9 cellular contexts compared by ENCODE assay signal in the genomic region with DNA sequence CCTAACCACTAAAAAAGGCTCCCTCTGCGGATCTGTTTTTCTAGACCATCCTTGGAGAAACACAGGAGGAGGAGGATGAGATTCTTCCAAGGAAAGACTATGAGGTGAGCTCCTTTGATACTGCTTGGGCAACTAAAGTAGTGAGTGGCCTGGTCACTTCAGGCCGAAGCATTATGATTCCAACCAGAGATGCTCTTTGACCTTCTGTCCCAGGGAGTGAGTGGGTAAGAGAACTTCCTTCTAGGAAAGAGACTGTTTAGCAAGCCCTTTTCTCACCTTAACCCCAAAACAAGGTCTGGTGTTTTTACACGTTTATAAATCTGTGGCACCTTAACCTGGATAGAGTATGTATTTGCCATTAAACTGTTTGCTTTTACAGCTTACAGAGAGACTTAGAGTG. TPM values are rescaled to one million over a fixed set of nuclear protein-coding genes. Genes with fewer than 3 reads are reported as not detected.
DNase-seq lines count a peak whose midpoint lies in the region; ATAC-seq, FAIRE-seq and TF ChIP-seq lines count a peak whose summit lies in the region.
"Had no signal": no experiment of that assay in that cellular context is flagged by ENCODE, and none has a peak within 500 bp of the region (broad histone marks: within the 10 kb centered on the region; RNA-seq: fewer than 3 reads in every experiment).

No MANE protein-coding gene starts in this region.

- WGBS in adrenal gland, 4 donors, result 37 to 47% (median 40%) methylated on average over 3 of the region's 3 CpGs
- 27% methylated on average over 3 of the region's 3 CpGs for WGBS in HepG2 (ENCODE audit: low lambda C conversion rate)
- 62% methylated on average over 3 of the region's 3 CpGs for WGBS in suprapubic skin

- peak overlapping the region; percentile 80 to 99 (median 98) for H3K27ac ChIP-seq in adrenal gland
- H3K27ac ChIP-seq in HepG2 (ENCODE audit: extremely low read length, insufficient read depth, low read length), result peak overlapping the region; percentile 94
- peak overlapping the region; percentile 97 for H3K27ac ChIP-seq in suprapubic skin

- H3K27ac Mint-ChIP-seq in activated CD4-positive, alpha-beta T cell treated with anti-CD3 and anti-CD28 coated beads, Interleukin-2, amount 10 ng/mL, durations not matched to agents 24 days and 14 days, result peak overlapping the region; percentile 95

- TF ChIP-seq POLR2A in adrenal gland (IDR thresholded peaks at IDR 0.05) (no peak), HepG2 (IDR thresholded peaks at IDR 0.05; ENCODE audit: insufficient read depth in 1 of 2, low read depth in 2 of 2, low read length in 2 of 2) (no peak), suprapubic skin (IDR thresholded peaks at IDR 0.05) (no peak)

- H3K4me2 ChIP-seq in HepG2 (ENCODE audit: low read depth, low read length), result peak overlapping the region; percentile 92

- H3K27me3 ChIP-seq in adrenal gland (no peaks in the 10 kb centered on the region), HepG2 (ENCODE audit: control insufficient read depth in 1 of 2, insufficient read depth in 2 of 2, low read length in 2 of 2) (no peaks in the 10 kb centered on the region; a peak in 1 of 5 replicates), suprapubic skin (no peaks in the 10 kb centered on the region)

- H3K79me2 ChIP-seq in HepG2 (ENCODE audit: insufficient read depth, low read length), result peaks cover 55% of the 10 kb centered on the region

- H3K36me3 ChIP-seq in adrenal gland (replicated peaks in 1 of 2) (peaks cover 0 to 19% of the 10 kb centered on the region in 2 donors), HepG2 (replicated peaks in 1 of 2; ENCODE audit: control insufficient read depth in 1 of 2, insufficient read depth in 2 of 2, low read length in 2 of 2) (peaks cover 10 to 40% of the 10 kb centered on the region in 2 experiments), suprapubic skin (peaks cover 28% of the 10 kb centered on the region)

- no peak for TF ChIP-seq RAD21 in HepG2 (CRISPR knock-in tag; IDR thresholded peaks at IDR 0.05)

- H2AFZ ChIP-seq in HepG2 (ENCODE audit: low read length), result no peak overlapping the region

- BruUV-seq in HepG2 (replicated peaks; lab: Mats Ljungman, UMichigan), result no TSS peak

- H3K36me3 Mint-ChIP-seq in activated CD4-positive, alpha-beta T cell treated with anti-CD3 and anti-CD28 coated beads, Interleukin-2, amount 10 ng/mL, durations not matched to agents 24 days and 14 days (ENCODE audit: low read depth), result peaks cover 21% of the 10 kb centered on the region

- H3K27me3 Mint-ChIP-seq in activated CD4-positive, alpha-beta T cell treated with anti-CD3 and anti-CD28 coated beads, Interleukin-2, amount 10 ng/mL, durations not matched to agents 24 days and 14 days, result no peaks in the 10 kb centered on the region

- H3K9me3 ChIP-seq in adrenal gland (replicated peaks in 1 of 3), result no peaks in the 10 kb centered on the region
- H3K9me3 ChIP-seq in HepG2 (ENCODE audit: low read length), result no peaks in the 10 kb centered on the region
- no peaks in the 10 kb centered on the region for H3K9me3 ChIP-seq in suprapubic skin

- intact Hi-C loops in activated CD4-positive, alpha-beta T cell treated with anti-CD3 and anti-CD28 coated beads, Interleukin-2, amount 10 ng/mL, durations not matched to agents 24 days and 14 days (cut with micrococcal nuclease), result loop anchor here (2.0 to 5.0 kb wide), 3 partner anchors 70 to 545 kb away; a partner anchor contains a TSS
- intact Hi-C loops in adrenal gland (cut with DNase I) (no loop called here), HepG2 (cut with micrococcal nuclease; ENCODE audit: unreplicated experiment) (no loop called here)

- ATAC-seq in HepG2 (no peak), GM19351 (IDR thresholded peaks at IDR 0.05; ENCODE audit: unreplicated experiment) (no peak), GM19452 (IDR thresholded peaks at IDR 0.05; ENCODE audit: unreplicated experiment) (no peak)

- TF ChIP-seq EP300 in HepG2 (IDR thresholded peaks at IDR 0.05; ENCODE audit: low read depth in 2 of 2, low read length in 2 of 2) (no peak), HepG2 (CRISPR knock-in tag; IDR thresholded peaks at IDR 0.05; ENCODE audit: borderline replicate concordance) (no peak), suprapubic skin (IDR thresholded peaks at IDR 0.05) (no peak)

- POLR2A ChIA-PET in HepG2 (lab: Yijun Ruan, JAX), result interaction anchor here (1.5 to 2.6 kb wide), 8 partner anchors 8 to 212 kb away, joined by 5 to 31 read pairs (median 8); a partner anchor contains a TSS

- H3K9ac ChIP-seq in HepG2 (ENCODE audit: insufficient read depth, low read depth, low read length), result peak overlapping the region; percentile 93

- peak overlapping the region; percentile 99 for H3K4me3 Mint-ChIP-seq in activated CD4-positive, alpha-beta T cell treated with anti-CD3 and anti-CD28 coated beads, Interleukin-2, amount 10 ng/mL, durations not matched to agents 24 days and 14 days

- no peaks in the 10 kb centered on the region for H3K9me3 Mint-ChIP-seq in activated CD4-positive, alpha-beta T cell treated with anti-CD3 and anti-CD28 coated beads, Interleukin-2, amount 10 ng/mL, durations not matched to agents 24 days and 14 days

- H3K4me3 ChIP-seq in adrenal gland (peak overlapping the region in 2 of 4 donors; percentile 63 to 76), HepG2 (replicated peaks in 1 of 3; ENCODE audit: insufficient read depth in 1 of 3, low read depth in 2 of 3, low read length in 3 of 3) (peak overlapping the region; percentile 81 to 87 (median 87)), suprapubic skin (peak overlapping the region; percentile 76)

- CTCF ChIA-PET in HepG2 (lab: Yijun Ruan, JAX; ENCODE audit: low intra/inter-chr PET ratio, low total read pairs), result no interaction called here

- peaks cover 52% of the 10 kb centered on the region for H3K4me1 Mint-ChIP-seq in activated CD4-positive, alpha-beta T cell treated with anti-CD3 and anti-CD28 coated beads, Interleukin-2, amount 10 ng/mL, durations not matched to agents 24 days and 14 days

- DNase-seq in activated CD4-positive, alpha-beta T cell treated with anti-CD3 and anti-CD28 coated beads, Interleukin-2, amount 10 ng/mL, durations not matched to agents 24 days and 14 days, result no peak
- no peak for DNase-seq in activated CD4-positive, alpha-beta T cell treated with anti-CD3 and anti-CD28 coated beads for 1 hour
- DNase-seq in adrenal gland (peak in 1 of 7 donors; percentile 2), HepG2 (ENCODE audit: low spot score) (no peak), suprapubic skin (ENCODE audit: low spot score in 2 of 2) (no peak), NCI-H524 treated with DMSO at 0.1 percent for 48 hours (lab: John Stamatoyannopoulos, UW) (no peak)

- TF ChIP-seq CTCF in adrenal gland (IDR thresholded peaks at IDR 0.05) (no peak), HepG2 (CRISPR knock-in tag; IDR thresholded peaks at IDR 0.05) (no peak), suprapubic skin (IDR thresholded peaks at IDR 0.05) (no peak)

- peak; percentile 28 for FAIRE-seq in HepG2 (lab: Jason Lieb, UNC)

- H3K4me1 ChIP-seq in adrenal gland (replicated peaks in 1 of 2) (peaks cover 45 to 51% of the 10 kb centered on the region in 2 donors), HepG2 (ENCODE audit: insufficient read depth, low read length) (peaks cover 79% of the 10 kb centered on the region), suprapubic skin (peaks cover 51% of the 10 kb centered on the region)

- in situ Hi-C loops in HepG2 (cut with HindIII; ENCODE audit: extremely low pct_ligation_motif_present, low pct_unique_long_range_greater_than_20kb), result no loop called here

- peaks cover 10% of the 10 kb centered on the region for H4K20me1 ChIP-seq in HepG2 (ENCODE audit: insufficient read depth, low read length)

RNA-seq across cellular contexts. Expression of a gene that starts 1.1 kb away (rescaled TPM):
- 12.7 and 15.2 TPM in 2 replicates for total RNA-seq in activated CD4-positive, alpha-beta T cell treated with anti-CD3 and anti-CD28 coated beads, Interleukin-2, amount 10 ng/mL, durations not matched to agents 24 days and 14 days
- 10 to 100 TPM; 12.0 to 29.2 (median 24.7) TPM for total RNA-seq in adrenal gland
- polyA plus RNA-seq in adrenal gland, result 10 to 100 TPM; 17.8 to 28.2 (median 22.8) TPM
- total RNA-seq in HepG2 (2016; rRNA removed; fragmentation: Illumina TruSeq; extraction: Trizol), result 10.1 and 19.3 TPM in 2 replicates
- 3.7 and 4.0 TPM in 2 replicates for total RNA-seq in HepG2 (2016; cell fraction: cytosol; rRNA removed; fragmentation: Illumina TruSeq; extraction: Trizol; ENCODE audit: low read depth)
- total RNA-seq in HepG2 (2016; cell fraction: insoluble cytoplasmic fraction; rRNA removed; fragmentation: Illumina TruSeq; extraction: Trizol), result 7.6 and 20.5 TPM in 2 replicates
- 5.4 and 6.2 TPM in 2 replicates for total RNA-seq in HepG2 (2016; cell fraction: membrane; rRNA removed; fragmentation: Illumina TruSeq; extraction: Trizol)
- 39.7 and 42.7 TPM in 2 replicates for total RNA-seq in HepG2 (2016; cell fraction: nucleus; rRNA removed; fragmentation: Illumina TruSeq; extraction: Trizol)
- polyA plus RNA-seq in HepG2 (2011; rRNA removed), result 14.9 and 19.9 TPM in 2 replicates
- 8.3 and 12.0 TPM in 2 replicates for polyA plus RNA-seq in HepG2 (2011; cell fraction: cytosol; rRNA removed)
- polyA plus RNA-seq in HepG2 (2011; cell fraction: nucleus; rRNA removed), result 67.2 and 84.3 TPM in 2 replicates
- 25.5 and 26.0 TPM in 2 replicates for polyA plus RNA-seq in HepG2 (2012)
- polyA plus RNA-seq in HepG2 (2016; cell fraction: cytosol; fragmentation: Illumina TruSeq; extraction: Trizol; ENCODE audit: low read depth), result 1.4 and 1.6 TPM in 2 replicates
- 4.8 and 8.2 TPM in 2 replicates for polyA plus RNA-seq in HepG2 (2016; cell fraction: insoluble cytoplasmic fraction; fragmentation: Illumina TruSeq; extraction: Trizol; ENCODE audit: low read depth)
- polyA plus RNA-seq in HepG2 (2016; cell fraction: membrane; fragmentation: Illumina TruSeq; extraction: Trizol; ENCODE audit: low read depth), result 3.7 and 4.3 TPM in 2 replicates
- 103 and 104 TPM in 2 replicates for polyA plus RNA-seq in HepG2 (2016; cell fraction: nucleus; fragmentation: Illumina TruSeq; extraction: Trizol; ENCODE audit: insufficient read depth, low read depth)
- polyA minus RNA-seq in HepG2 (2011; rRNA and poly(A)+ RNA removed; ENCODE audit: low replicate concordance), result 10.8 and 21.4 TPM in 2 replicates
- 8.2 and 9.7 TPM in 2 replicates for polyA minus RNA-seq in HepG2 (2011; cell fraction: cytosol; rRNA and poly(A)+ RNA removed)
- 37.9 and 38.6 TPM in 2 replicates for polyA minus RNA-seq in HepG2 (2011; cell fraction: nucleus; rRNA and poly(A)+ RNA removed)
- 10 to 100 TPM in 2 of 4 donors, 1 to 10 TPM in 2; 6.2 to 22.5 (median 10.2) TPM for total RNA-seq in suprapubic skin

RNA-seq across cellular contexts. Expression of a gene that starts 1.3 kb away (rescaled TPM):
- total RNA-seq in activated CD4-positive, alpha-beta T cell treated with anti-CD3 and anti-CD28 coated beads, Interleukin-2, amount 10 ng/mL, durations not matched to agents 24 days and 14 days, result 15.6 and 18.4 TPM in 2 replicates
- 10 to 100 TPM; 20.0 to 82.4 (median 33.7) TPM for total RNA-seq in adrenal gland
- polyA plus RNA-seq in adrenal gland, result 10 to 100 TPM in 2 of 3 donors, 1 to 10 TPM in 1; 8.1 to 26.4 (median 15.6) TPM
- 5.0 and 8.2 TPM in 2 replicates for total RNA-seq in HepG2 (2016; rRNA removed; fragmentation: Illumina TruSeq; extraction: Trizol)
- total RNA-seq in HepG2 (2016; cell fraction: cytosol; rRNA removed; fragmentation: Illumina TruSeq; extraction: Trizol; ENCODE audit: low read depth), result 4.1 and 5.4 TPM in 2 replicates
- 4.9 and 8.0 TPM in 2 replicates for total RNA-seq in HepG2 (2016; cell fraction: insoluble cytoplasmic fraction; rRNA removed; fragmentation: Illumina TruSeq; extraction: Trizol)
- total RNA-seq in HepG2 (2016; cell fraction: membrane; rRNA removed; fragmentation: Illumina TruSeq; extraction: Trizol), result 5.9 and 7.6 TPM in 2 replicates
- 10.1 and 14.4 TPM in 2 replicates for total RNA-seq in HepG2 (2016; cell fraction: nucleus; rRNA removed; fragmentation: Illumina TruSeq; extraction: Trizol)
- 3.8 and 6.8 TPM in 2 replicates for polyA plus RNA-seq in HepG2 (2011; rRNA removed)
- polyA plus RNA-seq in HepG2 (2011; cell fraction: cytosol; rRNA removed), result 2.8 and 3.4 TPM in 2 replicates
- 11.8 and 13.3 TPM in 2 replicates for polyA plus RNA-seq in HepG2 (2011; cell fraction: nucleus; rRNA removed)
- polyA plus RNA-seq in HepG2 (2012), result 2.8 and 3.0 TPM in 2 replicates
- 0.58 and 0.61 TPM in 2 replicates for polyA plus RNA-seq in HepG2 (2016; cell fraction: cytosol; fragmentation: Illumina TruSeq; extraction: Trizol; ENCODE audit: low read depth)
- 3.6 and 4.9 TPM in 2 replicates for polyA plus RNA-seq in HepG2 (2016; cell fraction: insoluble cytoplasmic fraction; fragmentation: Illumina TruSeq; extraction: Trizol; ENCODE audit: low read depth)
- polyA plus RNA-seq in HepG2 (2016; cell fraction: membrane; fragmentation: Illumina TruSeq; extraction: Trizol; ENCODE audit: low read depth), result 0.73 and 0.76 TPM in 2 replicates
- polyA plus RNA-seq in HepG2 (2016; cell fraction: nucleus; fragmentation: Illumina TruSeq; extraction: Trizol; ENCODE audit: insufficient read depth, low read depth), result 8.2 and 9.0 TPM in 2 replicates
- polyA minus RNA-seq in HepG2 (2011; rRNA and poly(A)+ RNA removed; ENCODE audit: low replicate concordance), result 19.5 and 30.6 TPM in 2 replicates
- polyA minus RNA-seq in HepG2 (2011; cell fraction: cytosol; rRNA and poly(A)+ RNA removed), result 2.5 and 6.1 TPM in 2 replicates
- 22.8 and 22.9 TPM in 2 replicates for polyA minus RNA-seq in HepG2 (2011; cell fraction: nucleus; rRNA and poly(A)+ RNA removed)
- 10 to 100 TPM; 35.0 to 57.5 (median 39.7) TPM for total RNA-seq in suprapubic skin

RNA-seq across cellular contexts. Expression of a gene that starts 40.5 kb away (rescaled TPM):
- total RNA-seq in activated CD4-positive, alpha-beta T cell treated with anti-CD3 and anti-CD28 coated beads, Interleukin-2, amount 10 ng/mL, durations not matched to agents 24 days and 14 days, result not detected in 2 replicates
- total RNA-seq in adrenal gland (not detected), HepG2 (2016; rRNA removed; fragmentation: Illumina TruSeq; extraction: Trizol) (not detected in 2 replicates), suprapubic skin (not detected)
- polyA plus RNA-seq in adrenal gland (1 to 10 TPM in 1 of 3 donors, under 1 TPM in 1, not detected in 1; 0.17 to 2.7 TPM), HepG2 (2011; rRNA removed) (not detected in 2 replicates)
- not detected in 2 replicates for total RNA-seq in HepG2 (2016; cell fraction: cytosol; rRNA removed; fragmentation: Illumina TruSeq; extraction: Trizol; ENCODE audit: low read depth)
- total RNA-seq in HepG2 (2016; cell fraction: insoluble cytoplasmic fraction; rRNA removed; fragmentation: Illumina TruSeq; extraction: Trizol), result not detected in 2 replicates
- not detected in 2 replicates for total RNA-seq in HepG2 (2016; cell fraction: membrane; rRNA removed; fragmentation: Illumina TruSeq; extraction: Trizol)
- not detected in 2 replicates for total RNA-seq in HepG2 (2016; cell fraction: nucleus; rRNA removed; fragmentation: Illumina TruSeq; extraction: Trizol)
- not detected in 2 replicates for polyA plus RNA-seq in HepG2 (2011; cell fraction: cytosol; rRNA removed)
- not detected in 2 replicates for polyA plus RNA-seq in HepG2 (2011; cell fraction: nucleus; rRNA removed)
- 0.92 and 1.8 TPM in 2 replicates for polyA plus RNA-seq in HepG2 (2012)
- not detected in 2 replicates for polyA plus RNA-seq in HepG2 (2016; cell fraction: cytosol; fragmentation: Illumina TruSeq; extraction: Trizol; ENCODE audit: low read depth)
- polyA plus RNA-seq in HepG2 (2016; cell fraction: insoluble cytoplasmic fraction; fragmentation: Illumina TruSeq; extraction: Trizol; ENCODE audit: low read depth), result not detected in 2 replicates
- polyA plus RNA-seq in HepG2 (2016; cell fraction: membrane; fragmentation: Illumina TruSeq; extraction: Trizol; ENCODE audit: low read depth), result not detected in 2 replicates
- not detected in 2 replicates for polyA plus RNA-seq in HepG2 (2016; cell fraction: nucleus; fragmentation: Illumina TruSeq; extraction: Trizol; ENCODE audit: insufficient read depth, low read depth)
- polyA minus RNA-seq in HepG2 (2011; rRNA and poly(A)+ RNA removed; ENCODE audit: low replicate concordance), result not detected in 2 replicates
- not detected in 2 replicates for polyA minus RNA-seq in HepG2 (2011; cell fraction: cytosol; rRNA and poly(A)+ RNA removed)
- polyA minus RNA-seq in HepG2 (2011; cell fraction: nucleus; rRNA and poly(A)+ RNA removed), result not detected in 2 replicates
- total RNA-seq: activated CD8-positive, alpha-beta memory T cell treated with anti-CD3 and anti-CD28 coated beads for 36 hours had no signal

RNA-seq across cellular contexts. Expression of a gene that starts 45.1 kb away (rescaled TPM):
- total RNA-seq in activated CD4-positive, alpha-beta T cell treated with anti-CD3 and anti-CD28 coated beads, Interleukin-2, amount 10 ng/mL, durations not matched to agents 24 days and 14 days, result not detected in 2 replicates
- total RNA-seq in adrenal gland (1 to 10 TPM in 5 of 8 donors, under 1 TPM in 2, not detected in 1; 0.32 to 4.7 (median 3.2) TPM), HepG2 (2016; rRNA removed; fragmentation: Illumina TruSeq; extraction: Trizol) (not detected in 2 replicates), suprapubic skin (1 to 10 TPM in 2 of 4 donors, not detected in 2; 1.1 to 6.1 TPM)
- polyA plus RNA-seq in adrenal gland (10 to 100 TPM in 1 of 3 donors, 1 to 10 TPM in 1, not detected in 1; 8.8 to 13.2 TPM), HepG2 (2011; rRNA removed) (not detected in 2 replicates)
- total RNA-seq in HepG2 (2016; cell fraction: cytosol; rRNA removed; fragmentation: Illumina TruSeq; extraction: Trizol; ENCODE audit: low read depth), result not detected in 2 replicates
- total RNA-seq in HepG2 (2016; cell fraction: insoluble cytoplasmic fraction; rRNA removed; fragmentation: Illumina TruSeq; extraction: Trizol), result not detected in 2 replicates
- total RNA-seq in HepG2 (2016; cell fraction: membrane; rRNA removed; fragmentation: Illumina TruSeq; extraction: Trizol), result not detected in 2 replicates
- total RNA-seq in HepG2 (2016; cell fraction: nucleus; rRNA removed; fragmentation: Illumina TruSeq; extraction: Trizol), result not detected in 2 replicates
- not detected in 2 replicates for polyA plus RNA-seq in HepG2 (2011; cell fraction: cytosol; rRNA removed)
- polyA plus RNA-seq in HepG2 (2011; cell fraction: nucleus; rRNA removed), result 0.19 TPM in 1 of 2 replicates, not detected in the other
- polyA plus RNA-seq in HepG2 (2012), result 0.72 TPM in 1 of 2 replicates, not detected in the other
- polyA plus RNA-seq in HepG2 (2016; cell fraction: cytosol; fragmentation: Illumina TruSeq; extraction: Trizol; ENCODE audit: low read depth), result not detected in 2 replicates
- not detected in 2 replicates for polyA plus RNA-seq in HepG2 (2016; cell fraction: insoluble cytoplasmic fraction; fragmentation: Illumina TruSeq; extraction: Trizol; ENCODE audit: low read depth)
- not detected in 2 replicates for polyA plus RNA-seq in HepG2 (2016; cell fraction: membrane; fragmentation: Illumina TruSeq; extraction: Trizol; ENCODE audit: low read depth)
- not detected in 2 replicates for polyA plus RNA-seq in HepG2 (2016; cell fraction: nucleus; fragmentation: Illumina TruSeq; extraction: Trizol; ENCODE audit: insufficient read depth, low read depth)
- polyA minus RNA-seq in HepG2 (2011; rRNA and poly(A)+ RNA removed; ENCODE audit: low replicate concordance), result not detected in 2 replicates
- polyA minus RNA-seq in HepG2 (2011; cell fraction: cytosol; rRNA and poly(A)+ RNA removed), result not detected in 2 replicates
- polyA minus RNA-seq in HepG2 (2011; cell fraction: nucleus; rRNA and poly(A)+ RNA removed), result not detected in 2 replicates
- total RNA-seq: activated CD8-positive, alpha-beta memory T cell treated with anti-CD3 and anti-CD28 coated beads for 36 hours had no signal

RNA-seq across cellular contexts. Expression of a gene that starts 51.7 kb away (rescaled TPM):
- not detected in 2 replicates for total RNA-seq in activated CD4-positive, alpha-beta T cell treated with anti-CD3 and anti-CD28 coated beads, Interleukin-2, amount 10 ng/mL, durations not matched to agents 24 days and 14 days
- total RNA-seq in adrenal gland, result not detected
- 1 to 10 TPM in 1 of 3 donors, not detected in 2; 1.1 TPM for polyA plus RNA-seq in adrenal gland
- total RNA-seq in HepG2 (2016; rRNA removed; fragmentation: Illumina TruSeq; extraction: Trizol), result not detected in 2 replicates
- total RNA-seq in HepG2 (2016; cell fraction: cytosol; rRNA removed; fragmentation: Illumina TruSeq; extraction: Trizol; ENCODE audit: low read depth), result not detected in 2 replicates
- total RNA-seq in HepG2 (2016; cell fraction: insoluble cytoplasmic fraction; rRNA removed; fragmentation: Illumina TruSeq; extraction: Trizol), result 0.24 TPM in 1 of 2 replicates, not detected in the other
- not detected in 2 replicates for total RNA-seq in HepG2 (2016; cell fraction: membrane; rRNA removed; fragmentation: Illumina TruSeq; extraction: Trizol)
- not detected in 2 replicates for total RNA-seq in HepG2 (2016; cell fraction: nucleus; rRNA removed; fragmentation: Illumina TruSeq; extraction: Trizol)
- 1.9 and 3.7 TPM in 2 replicates for polyA plus RNA-seq in HepG2 (2011; rRNA removed)
- polyA plus RNA-seq in HepG2 (2011; cell fraction: cytosol; rRNA removed), result 2.1 TPM in 2 replicates
- polyA plus RNA-seq in HepG2 (2011; cell fraction: nucleus; rRNA removed), result 0.90 and 2.1 TPM in 2 replicates
- 0.77 and 4.3 TPM in 2 replicates for polyA plus RNA-seq in HepG2 (2012)
- not detected in 2 replicates for polyA plus RNA-seq in HepG2 (2016; cell fraction: cytosol; fragmentation: Illumina TruSeq; extraction: Trizol; ENCODE audit: low read depth)
- polyA plus RNA-seq in HepG2 (2016; cell fraction: insoluble cytoplasmic fraction; fragmentation: Illumina TruSeq; extraction: Trizol; ENCODE audit: low read depth), result not detected in 2 replicates
- polyA plus RNA-seq in HepG2 (2016; cell fraction: membrane; fragmentation: Illumina TruSeq; extraction: Trizol; ENCODE audit: low read depth), result not detected in 2 replicates
- polyA plus RNA-seq in HepG2 (2016; cell fraction: nucleus; fragmentation: Illumina TruSeq; extraction: Trizol; ENCODE audit: insufficient read depth, low read depth), result 0.79 and 0.81 TPM in 2 replicates
- 0.56 TPM in 1 of 2 replicates, not detected in the other for polyA minus RNA-seq in HepG2 (2011; rRNA and poly(A)+ RNA removed; ENCODE audit: low replicate concordance)
- 2.6 TPM in 1 of 2 replicates, not detected in the other for polyA minus RNA-seq in HepG2 (2011; cell fraction: cytosol; rRNA and poly(A)+ RNA removed)
- polyA minus RNA-seq in HepG2 (2011; cell fraction: nucleus; rRNA and poly(A)+ RNA removed), result not detected in 2 replicates
- total RNA-seq in suprapubic skin, result not detected
- total RNA-seq: activated CD8-positive, alpha-beta memory T cell treated with anti-CD3 and anti-CD28 coated beads for 36 hours had no signal
